Comparison of ENCODE assay signal across 35 cellular contexts in genomic region chr15:71813723-71814470, GRCh38.
"Had no signal": no experiment of that assay in that cellular context is flagged by ENCODE, and none has a peak within 500 bp of the region (broad histone marks: within the 10 kb centered on the region; RNA-seq: fewer than 3 reads in every experiment).

No MANE protein-coding gene starts in this region.

- H3K27me3 ChIP-seq: brain microvascular endothelial cell, MG63, Peyer's patch, SJSA1 had no signal

- H3K9me3 ChIP-seq: MG63, Peyer's patch, SJSA1, SK-N-SH had no signal

- H3K4me3 Mint-ChIP-seq: activated CD4-positive, alpha-beta T cell treated with anti-CD3 and anti-CD28 coated beads, Interleukin-2, amount 10 ng/mL, durations not matched to agents 7 days and 5 days; activated CD8-positive, alpha-beta T cell treated with anti-CD3 and anti-CD28 coated beads, Interleukin-2, amount 10 ng/mL, durations not matched to agents 7 days and 5 days; activated naive CD4-positive, alpha-beta T cell treated with anti-CD3 and anti-CD28 coated beads, Interleukin-2, amount 10 ng/mL, durations not matched to agents 7 days and 5 days; activated naive CD8-positive, alpha-beta T cell; activated naive CD8-positive, alpha-beta T cell treated with anti-CD3 and anti-CD28 coated beads, Interleukin-2, amount 50 U/mL, for 24 hours; activated T-cell treated with anti-CD3 and anti-CD28 coated beads, Interleukin-2, amount 50 U/mL, for 4 hours; activated T-helper 1 cell treated with anti-CD3 and anti-CD28 coated beads, Interleukin-12 subunit alpha, Interleukin-12 subunit beta, Interleukin-2, Interleukin-4 antibody, amounts not matched to agents 30 ng/mL and 10 ng/mL and 1 ng/mL, durations not matched to agents 14 hours and 24 hours and 36 hours; T-helper 1 cell treated with Interleukin-12 subunit alpha and Interleukin-12 subunit beta and Interleukin-4 antibody, amounts not matched to agents 30 μg/mL and 1 μg/mL, for 36 hours; T-helper 2 cell treated with Interferon-gamma antibody and Interleukin-4, amounts not matched to agents 5 μg/mL and 100 μg/mL, for 36 hours had no signal

- H3K4me1 ChIP-seq: Peyer's patch, SJSA1 had no signal

- H3K27ac Mint-ChIP-seq: activated CD4-positive, alpha-beta T cell treated with anti-CD3 and anti-CD28 coated beads, Interleukin-2, amount 10 ng/mL, durations not matched to agents 7 days and 5 days; activated CD8-positive, alpha-beta T cell treated with anti-CD3 and anti-CD28 coated beads, Interleukin-2, amount 10 ng/mL, durations not matched to agents 7 days and 5 days; activated naive CD4-positive, alpha-beta T cell treated with anti-CD3 and anti-CD28 coated beads, Interleukin-2, amount 10 ng/mL, durations not matched to agents 7 days and 5 days; activated naive CD8-positive, alpha-beta T cell; activated naive CD8-positive, alpha-beta T cell treated with anti-CD3 and anti-CD28 coated beads, Interleukin-2, amount 50 U/mL, for 24 hours; activated T-helper 1 cell treated with anti-CD3 and anti-CD28 coated beads, Interleukin-12 subunit alpha, Interleukin-12 subunit beta, Interleukin-2, Interleukin-4 antibody, amounts not matched to agents 30 ng/mL and 10 ng/mL and 1 ng/mL, durations not matched to agents 14 hours and 24 hours and 36 hours; T-helper 1 cell treated with Interleukin-12 subunit alpha and Interleukin-12 subunit beta and Interleukin-4 antibody, amounts not matched to agents 30 μg/mL and 1 μg/mL, for 36 hours; T-helper 2 cell treated with Interferon-gamma antibody and Interleukin-4, amounts not matched to agents 5 μg/mL and 100 μg/mL, for 36 hours had no signal

- H3K36me3 Mint-ChIP-seq: activated naive CD4-positive, alpha-beta T cell treated with anti-CD3 and anti-CD28 coated beads, Interleukin-2, amount 10 ng/mL, durations not matched to agents 7 days and 5 days; activated naive CD8-positive, alpha-beta T cell had no signal

- H3K4me3 ChIP-seq: MG63, Peyer's patch, SJSA1 had no signal

- H3K9me3 Mint-ChIP-seq: activated T-helper 1 cell treated with anti-CD3 and anti-CD28 coated beads, Interleukin-12 subunit alpha, Interleukin-12 subunit beta, Interleukin-2, Interleukin-4 antibody, amounts not matched to agents 30 ng/mL and 10 ng/mL and 1 ng/mL, durations not matched to agents 14 hours and 24 hours and 36 hours; T-helper 1 cell treated with Interleukin-12 subunit alpha and Interleukin-12 subunit beta and Interleukin-4 antibody, amounts not matched to agents 30 μg/mL and 1 μg/mL, for 36 hours had no signal

- H3K27ac ChIP-seq: brain microvascular endothelial cell, Peyer's patch, SJSA1, WERI-Rb-1 had no signal

- H3K9ac ChIP-seq: SK-N-SH had no signal

- H3K4me2 ChIP-seq: SK-N-SH had no signal

- ATAC-seq: activated CD8-positive, alpha-beta T cell treated with anti-CD3 and anti-CD28 coated beads, Interleukin-2, amount 10 ng/mL, durations not matched to agents 7 days and 5 days; activated naive CD8-positive, alpha-beta T cell treated with anti-CD3 and anti-CD28 coated beads, Interleukin-2, amount 50 U/mL, for 24 hours; PC-3 had no signal

- H3K4me1 Mint-ChIP-seq: activated CD4-positive, alpha-beta T cell treated with anti-CD3 and anti-CD28 coated beads, Interleukin-2, amount 10 ng/mL, durations not matched to agents 7 days and 5 days; activated naive CD4-positive, alpha-beta T cell treated with anti-CD3 and anti-CD28 coated beads, Interleukin-2, amount 10 ng/mL, durations not matched to agents 7 days and 5 days; activated naive CD8-positive, alpha-beta T cell treated with anti-CD3 and anti-CD28 coated beads, Interleukin-2, amount 50 U/mL, for 24 hours had no signal

- H3K36me3 ChIP-seq: brain microvascular endothelial cell, MG63, Peyer's patch, SJSA1, WERI-Rb-1 had no signal

- DNase-seq: activated CD4-positive, alpha-beta T cell treated with anti-CD3 and anti-CD28 coated beads for 1 hour; activated CD4-positive, alpha-beta T cell treated with anti-CD3 and anti-CD28 coated beads, Interleukin-2, amount 10 ng/mL, durations not matched to agents 7 days and 5 days; activated CD4-positive, alpha-beta T cell treated with anti-CD3 and anti-CD28 coated beads, Interleukin-2, amount 50 U/mL, for 48 hours; activated CD4-positive, CD25-positive, alpha-beta regulatory T cell; activated CD8-positive, alpha-beta T cell treated with anti-CD3 and anti-CD28 coated beads, Interleukin-2, amount 10 ng/mL, durations not matched to agents 7 days and 5 days; activated naive CD4-positive, alpha-beta T cell treated with anti-CD3 and anti-CD28 coated beads, Interleukin-2, amount 10 ng/mL, durations not matched to agents 7 days and 5 days; activated naive CD8-positive, alpha-beta T cell treated with anti-CD3 and anti-CD28 coated beads, Interleukin-2, amount 50 U/mL, for 24 hours; activated T-cell treated with anti-CD3 and anti-CD28 coated beads for 4 hours; activated T-cell treated with anti-CD3 and anti-CD28 coated beads, Interleukin-2, amount 50 U/mL, for 4 hours; anterior cingulate cortex; brain microvascular endothelial cell; central memory CD4-positive, alpha-beta T cell; Kasumi-1; KG1; MG63; NCI-H1048; NCI-H1105 treated with DMSO at 0.1 percent for 48 hours; NCI-H1436 treated with DMSO at 0.1 percent for 48 hours; NCI-H1694 treated with DMSO at 0.1 percent for 48 hours; NCI-H2029; NCI-H510A; NCI-H526; NCI-H748 treated with DMSO at 0.1 percent for 48 hours; NK-92 treated with Interleukin-12 subunit alpha and Interleukin-12 subunit beta, amount 100 ng/mL, for 24 hours; PC-3; Peyer's patch; RPMI8226; SHP77 treated with DMSO at 0.1 percent for 48 hours; SK-N-SH; WERI-Rb-1 had no signal
